ENCODE assay signal across 1 cellular context in the genomic region with DNA sequence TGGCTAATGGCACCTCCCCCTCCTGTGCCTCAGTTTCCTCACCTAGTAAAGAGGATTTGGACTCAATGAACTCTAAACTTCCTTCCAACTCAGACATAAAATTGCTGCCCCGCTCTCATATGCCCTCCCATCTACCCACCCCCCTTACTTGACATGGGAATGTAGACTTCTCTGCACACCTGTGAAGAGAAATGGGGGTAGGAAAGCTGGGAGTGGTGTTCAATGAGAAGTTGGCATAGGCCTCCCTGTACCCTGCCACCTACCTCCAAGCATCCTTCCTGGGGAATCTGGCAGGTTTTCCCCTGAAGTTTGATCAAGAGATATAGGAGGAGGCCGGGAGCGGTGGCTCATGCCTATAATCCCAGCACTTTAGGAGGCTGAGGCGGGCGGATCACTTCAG.
TF ChIP-seq lines count a peak whose summit lies in the region.

No MANE protein-coding gene starts in this region.

TF ChIP-seq in GM23338, 12 proteins besides CTCF, POLR2A, EP300 and RAD21:
- TF ChIP-seq, protein P1, sequence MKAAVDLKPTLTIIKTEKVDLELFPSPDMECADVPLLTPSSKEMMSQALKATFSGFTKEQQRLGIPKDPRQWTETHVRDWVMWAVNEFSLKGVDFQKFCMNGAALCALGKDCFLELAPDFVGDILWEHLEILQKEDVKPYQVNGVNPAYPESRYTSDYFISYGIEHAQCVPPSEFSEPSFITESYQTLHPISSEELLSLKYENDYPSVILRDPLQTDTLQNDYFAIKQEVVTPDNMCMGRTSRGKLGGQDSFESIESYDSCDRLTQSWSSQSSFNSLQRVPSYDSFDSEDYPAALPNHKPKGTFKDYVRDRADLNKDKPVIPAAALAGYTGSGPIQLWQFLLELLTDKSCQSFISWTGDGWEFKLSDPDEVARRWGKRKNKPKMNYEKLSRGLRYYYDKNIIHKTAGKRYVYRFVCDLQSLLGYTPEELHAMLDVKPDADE (IDR thresholded peaks at IDR 0.05): no peak
- TF ChIP-seq, protein P2, sequence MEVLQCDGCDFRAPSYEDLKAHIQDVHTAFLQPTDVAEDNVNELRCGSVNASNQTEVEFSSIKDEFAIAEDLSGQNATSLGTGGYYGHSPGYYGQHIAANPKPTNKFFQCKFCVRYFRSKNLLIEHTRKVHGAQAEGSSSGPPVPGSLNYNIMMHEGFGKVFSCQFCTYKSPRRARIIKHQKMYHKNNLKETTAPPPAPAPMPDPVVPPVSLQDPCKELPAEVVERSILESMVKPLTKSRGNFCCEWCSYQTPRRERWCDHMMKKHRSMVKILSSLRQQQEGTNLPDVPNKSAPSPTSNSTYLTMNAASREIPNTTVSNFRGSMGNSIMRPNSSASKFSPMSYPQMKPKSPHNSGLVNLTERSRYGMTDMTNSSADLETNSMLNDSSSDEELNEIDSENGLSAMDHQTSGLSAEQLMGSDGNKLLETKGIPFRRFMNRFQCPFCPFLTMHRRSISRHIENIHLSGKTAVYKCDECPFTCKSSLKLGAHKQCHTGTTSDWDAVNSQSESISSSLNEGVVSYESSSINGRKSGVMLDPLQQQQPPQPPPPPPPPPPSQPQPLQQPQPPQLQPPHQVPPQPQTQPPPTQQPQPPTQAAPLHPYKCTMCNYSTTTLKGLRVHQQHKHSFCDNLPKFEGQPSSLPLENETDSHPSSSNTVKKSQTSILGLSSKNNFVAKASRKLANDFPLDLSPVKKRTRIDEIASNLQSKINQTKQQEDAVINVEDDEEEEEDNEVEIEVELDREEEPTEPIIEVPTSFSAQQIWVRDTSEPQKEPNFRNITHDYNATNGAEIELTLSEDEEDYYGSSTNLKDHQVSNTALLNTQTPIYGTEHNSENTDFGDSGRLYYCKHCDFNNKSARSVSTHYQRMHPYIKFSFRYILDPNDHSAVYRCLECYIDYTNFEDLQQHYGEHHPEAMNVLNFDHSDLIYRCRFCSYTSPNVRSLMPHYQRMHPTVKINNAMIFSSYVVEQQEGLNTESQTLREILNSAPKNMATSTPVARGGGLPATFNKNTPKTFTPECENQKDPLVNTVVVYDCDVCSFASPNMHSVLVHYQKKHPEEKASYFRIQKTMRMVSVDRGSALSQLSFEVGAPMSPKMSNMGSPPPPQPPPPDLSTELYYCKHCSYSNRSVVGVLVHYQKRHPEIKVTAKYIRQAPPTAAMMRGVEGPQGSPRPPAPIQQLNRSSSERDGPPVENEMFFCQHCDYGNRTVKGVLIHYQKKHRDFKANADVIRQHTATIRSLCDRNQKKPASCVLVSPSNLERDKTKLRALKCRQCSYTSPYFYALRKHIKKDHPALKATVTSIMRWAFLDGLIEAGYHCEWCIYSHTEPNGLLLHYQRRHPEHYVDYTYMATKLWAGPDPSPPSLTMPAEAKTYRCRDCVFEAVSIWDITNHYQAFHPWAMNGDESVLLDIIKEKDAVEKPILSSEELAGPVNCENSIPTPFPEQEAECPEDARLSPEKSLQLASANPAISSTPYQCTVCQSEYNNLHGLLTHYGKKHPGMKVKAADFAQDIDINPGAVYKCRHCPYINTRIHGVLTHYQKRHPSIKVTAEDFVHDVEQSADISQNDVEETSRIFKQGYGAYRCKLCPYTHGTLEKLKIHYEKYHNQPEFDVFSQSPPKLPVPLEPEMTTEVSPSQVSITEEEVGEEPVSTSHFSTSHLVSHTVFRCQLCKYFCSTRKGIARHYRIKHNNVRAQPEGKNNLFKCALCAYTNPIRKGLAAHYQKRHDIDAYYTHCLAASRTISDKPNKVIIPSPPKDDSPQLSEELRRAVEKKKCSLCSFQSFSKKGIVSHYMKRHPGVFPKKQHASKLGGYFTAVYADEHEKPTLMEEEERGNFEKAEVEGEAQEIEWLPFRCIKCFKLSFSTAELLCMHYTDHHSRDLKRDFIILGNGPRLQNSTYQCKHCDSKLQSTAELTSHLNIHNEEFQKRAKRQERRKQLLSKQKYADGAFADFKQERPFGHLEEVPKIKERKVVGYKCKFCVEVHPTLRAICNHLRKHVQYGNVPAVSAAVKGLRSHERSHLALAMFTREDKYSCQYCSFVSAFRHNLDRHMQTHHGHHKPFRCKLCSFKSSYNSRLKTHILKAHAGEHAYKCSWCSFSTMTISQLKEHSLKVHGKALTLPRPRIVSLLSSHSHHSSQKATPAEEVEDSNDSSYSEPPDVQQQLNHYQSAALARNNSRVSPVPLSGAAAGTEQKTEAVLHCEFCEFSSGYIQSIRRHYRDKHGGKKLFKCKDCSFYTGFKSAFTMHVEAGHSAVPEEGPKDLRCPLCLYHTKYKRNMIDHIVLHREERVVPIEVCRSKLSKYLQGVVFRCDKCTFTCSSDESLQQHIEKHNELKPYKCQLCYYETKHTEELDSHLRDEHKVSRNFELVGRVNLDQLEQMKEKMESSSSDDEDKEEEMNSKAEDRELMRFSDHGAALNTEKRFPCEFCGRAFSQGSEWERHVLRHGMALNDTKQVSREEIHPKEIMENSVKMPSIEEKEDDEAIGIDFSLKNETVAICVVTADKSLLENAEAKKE (CRISPR knock-in tag; IDR thresholded peaks at IDR 0.05): no peak
- TF ChIP-seq EZH2phosphoT487 (IDR thresholded peaks at IDR 0.05; ENCODE audit: unreplicated experiment) (no peak), ZNF114 (CRISPR knock-in tag; IDR thresholded peaks at IDR 0.05) (no peak), POLR2AphosphoS5 (IDR thresholded peaks at IDR 0.05; ENCODE audit: low read depth) (no peak), ZNF331 (CRISPR knock-in tag; IDR thresholded peaks at IDR 0.05; ENCODE audit: low read depth) (no peak), CREB1 (CRISPR knock-in tag; IDR thresholded peaks at IDR 0.05; ENCODE audit: low read depth) (no peak), EZH2 (IDR thresholded peaks at IDR 0.05; ENCODE audit: low read depth, unreplicated experiment) (no peak), JUNB (IDR thresholded peaks at IDR 0.05; ENCODE audit: unreplicated experiment) (no peak), STAT1 (IDR thresholded peaks at IDR 0.05; ENCODE audit: unreplicated experiment) (no peak), NANOG (IDR thresholded peaks at IDR 0.05; ENCODE audit: borderline replicate concordance) (no peak)
- TF ChIP-seq, protein P3, sequence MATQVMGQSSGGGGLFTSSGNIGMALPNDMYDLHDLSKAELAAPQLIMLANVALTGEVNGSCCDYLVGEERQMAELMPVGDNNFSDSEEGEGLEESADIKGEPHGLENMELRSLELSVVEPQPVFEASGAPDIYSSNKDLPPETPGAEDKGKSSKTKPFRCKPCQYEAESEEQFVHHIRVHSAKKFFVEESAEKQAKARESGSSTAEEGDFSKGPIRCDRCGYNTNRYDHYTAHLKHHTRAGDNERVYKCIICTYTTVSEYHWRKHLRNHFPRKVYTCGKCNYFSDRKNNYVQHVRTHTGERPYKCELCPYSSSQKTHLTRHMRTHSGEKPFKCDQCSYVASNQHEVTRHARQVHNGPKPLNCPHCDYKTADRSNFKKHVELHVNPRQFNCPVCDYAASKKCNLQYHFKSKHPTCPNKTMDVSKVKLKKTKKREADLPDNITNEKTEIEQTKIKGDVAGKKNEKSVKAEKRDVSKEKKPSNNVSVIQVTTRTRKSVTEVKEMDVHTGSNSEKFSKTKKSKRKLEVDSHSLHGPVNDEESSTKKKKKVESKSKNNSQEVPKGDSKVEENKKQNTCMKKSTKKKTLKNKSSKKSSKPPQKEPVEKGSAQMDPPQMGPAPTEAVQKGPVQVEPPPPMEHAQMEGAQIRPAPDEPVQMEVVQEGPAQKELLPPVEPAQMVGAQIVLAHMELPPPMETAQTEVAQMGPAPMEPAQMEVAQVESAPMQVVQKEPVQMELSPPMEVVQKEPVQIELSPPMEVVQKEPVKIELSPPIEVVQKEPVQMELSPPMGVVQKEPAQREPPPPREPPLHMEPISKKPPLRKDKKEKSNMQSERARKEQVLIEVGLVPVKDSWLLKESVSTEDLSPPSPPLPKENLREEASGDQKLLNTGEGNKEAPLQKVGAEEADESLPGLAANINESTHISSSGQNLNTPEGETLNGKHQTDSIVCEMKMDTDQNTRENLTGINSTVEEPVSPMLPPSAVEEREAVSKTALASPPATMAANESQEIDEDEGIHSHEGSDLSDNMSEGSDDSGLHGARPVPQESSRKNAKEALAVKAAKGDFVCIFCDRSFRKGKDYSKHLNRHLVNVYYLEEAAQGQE (IDR thresholded peaks at IDR 0.05; ENCODE audit: unreplicated experiment): no peak
